ENCODE assay signal across 25 cellular contexts in genomic region chr11:11519184-11519583, GRCh38.
DNase-seq lines count a peak whose midpoint lies in the region; ATAC-seq and TF ChIP-seq lines count a peak whose summit lies in the region.
"Had no signal": no experiment of that assay in that cellular context is flagged by ENCODE, and none has a peak within 500 bp of the region (broad histone marks: within the 10 kb centered on the region; RNA-seq: fewer than 3 reads in every experiment).

No MANE protein-coding gene starts in this region.

- ATAC-seq in effector memory CD8-positive, alpha-beta T cell (replicated peaks) = no peak
- ATAC-seq: lower lobe of right lung; sciatic nerve; stimulated activated naive CD8-positive, alpha-beta T cell treated with anti-CD3 and anti-CD28 coated beads, Interleukin-15, amount 100 ng/mL, for 72 hours had no signal

- H3K36me3 Mint-ChIP-seq in HFFc6 (ENCODE audit: low read depth) = no peaks in the 10 kb centered on the region
- H3K36me3 Mint-ChIP-seq in effector memory CD8-positive, alpha-beta T cell (ENCODE audit: insufficient read depth) = peaks cover 2% of the 10 kb centered on the region
- H3K36me3 Mint-ChIP-seq: CD4-positive, CD25-positive, alpha-beta regulatory T cell; immature natural killer cell had no signal

- peaks cover 18% of the 10 kb centered on the region for H3K27me3 Mint-ChIP-seq in HFFc6 (ENCODE audit: insufficient read depth)
- peaks cover 11 to 46% of the 10 kb centered on the region in 2 donors for H3K27me3 Mint-ChIP-seq in effector memory CD8-positive, alpha-beta T cell
- H3K27me3 Mint-ChIP-seq: activated CD4-positive, alpha-beta memory T cell treated with anti-CD3 and anti-CD28 coated beads, Interleukin-2, amount 10 ng/mL, durations not matched to agents 7 days and 5 days; stimulated activated naive CD8-positive, alpha-beta T cell treated with anti-CD3 and anti-CD28 coated beads, Interleukin-15, amount 100 ng/mL, for 72 hours had no signal

- intact Hi-C loops in sigmoid colon (cut with DNase I) = no loop called here
- intact Hi-C loops in ovary (cut with DNase I) = loop anchor here in 1 of 4 donors (10.0 kb wide), 1 partner anchor 246 kb away; no protein-coding TSS in a partner anchor

- DNase-seq in NCI-H82 (lab: John Stamatoyannopoulos, UW) (peak; percentile 16), NCI-H82 treated with DMSO at 0.1 percent for 48 hours (lab: John Stamatoyannopoulos, UW; ENCODE audit: unreplicated experiment) (no peak), HFFc6 (peak; percentile 4), epithelial cell of esophagus (ENCODE audit: low read depth) (peak; percentile 51), sigmoid colon (peak; percentile 36), ovary (no peak), GM19238 (ENCODE audit: insufficient read length, low spot score) (no peak)
- no peak for DNase-seq in effector memory CD8-positive, alpha-beta T cell
- DNase-seq: activated B cell treated with CpG ODN at 0.5 μM for 24 hours; activated CD4-positive, alpha-beta memory T cell treated with anti-CD3 and anti-CD28 coated beads, Interleukin-2, amount 10 ng/mL, durations not matched to agents 7 days and 5 days; activated naive CD4-positive, alpha-beta T cell treated with anti-CD3 and anti-CD28 coated beads for 36 hours; caudate nucleus; CD4-positive, CD25-positive, alpha-beta regulatory T cell; esophagus squamous epithelium; GM23248; immature natural killer cell; Karpas-422; lower lobe of right lung; NCI-H1105; NCI-H2171; NCI-H526 treated with DMSO at 0.1 percent for 48 hours; PC-9; SK-N-SH; stimulated activated naive CD8-positive, alpha-beta T cell treated with anti-CD3 and anti-CD28 coated beads, Interleukin-15, amount 100 ng/mL, for 72 hours had no signal

- H3K36me3 ChIP-seq in sigmoid colon (no peaks in the 10 kb centered on the region), ovary (no peaks in the 10 kb centered on the region)
- H3K36me3 ChIP-seq: esophagus squamous epithelium, lower lobe of right lung had no signal

- H3K4me1 ChIP-seq in sigmoid colon (peaks cover 0 to 67% (median 33%) of the 10 kb centered on the region in 4 donors), ovary (ENCODE audit: insufficient read depth) (no peaks in the 10 kb centered on the region)

- TF ChIP-seq EP300 in sigmoid colon (IDR thresholded peaks at IDR 0.05) = no peak
- no peak for TF ChIP-seq EP300 in ovary (IDR thresholded peaks at IDR 0.05)

- TF ChIP-seq CTCF in HFFc6 (IDR thresholded peaks at IDR 0.05) = peak; percentile 20; the same call in 1 of the 2 replicates
- TF ChIP-seq CTCF in epithelial cell of esophagus (IDR thresholded peaks at IDR 0.05; ENCODE audit: insufficient read depth, low read depth, low read length, missing control alignments) = no peak
- no peak for TF ChIP-seq CTCF in sigmoid colon (IDR thresholded peaks at IDR 0.05)
- no peak for TF ChIP-seq CTCF in ovary (IDR thresholded peaks at IDR 0.05)

- H3K4me1 Mint-ChIP-seq in HFFc6 (ENCODE audit: low read depth) = peaks cover 1% of the 10 kb centered on the region
- H3K4me1 Mint-ChIP-seq in effector memory CD8-positive, alpha-beta T cell (ENCODE audit: low read depth in 2 of 2) = no peaks in the 10 kb centered on the region
- H3K4me1 Mint-ChIP-seq: activated B cell treated with CpG ODN at 0.5 μM for 24 hours; CD4-positive, CD25-positive, alpha-beta regulatory T cell had no signal

- no peak overlapping the region for H3K4me3 ChIP-seq in epithelial cell of esophagus (ENCODE audit: low read length)
- H3K4me3 ChIP-seq in sigmoid colon = no peak overlapping the region
- H3K4me3 ChIP-seq in ovary = no peak overlapping the region
- H3K4me3 ChIP-seq: esophagus squamous epithelium, GM23248, lower lobe of right lung, PC-9 had no signal

- no peaks in the 10 kb centered on the region for H3K9me3 Mint-ChIP-seq in HFFc6
- H3K9me3 Mint-ChIP-seq in effector memory CD8-positive, alpha-beta T cell = no peaks in the 10 kb centered on the region
- H3K9me3 Mint-ChIP-seq: activated B cell treated with CpG ODN at 0.5 μM for 24 hours; activated CD4-positive, alpha-beta memory T cell treated with anti-CD3 and anti-CD28 coated beads, Interleukin-2, amount 10 ng/mL, durations not matched to agents 7 days and 5 days; activated naive CD4-positive, alpha-beta T cell treated with anti-CD3 and anti-CD28 coated beads for 36 hours; immature natural killer cell; stimulated activated naive CD8-positive, alpha-beta T cell treated with anti-CD3 and anti-CD28 coated beads, Interleukin-15, amount 100 ng/mL, for 72 hours had no signal

- no peak overlapping the region for H3K27ac Mint-ChIP-seq in HFFc6
- no peak overlapping the region for H3K27ac Mint-ChIP-seq in effector memory CD8-positive, alpha-beta T cell
- H3K27ac Mint-ChIP-seq: activated B cell treated with CpG ODN at 0.5 μM for 24 hours; activated CD4-positive, alpha-beta memory T cell treated with anti-CD3 and anti-CD28 coated beads, Interleukin-2, amount 10 ng/mL, durations not matched to agents 7 days and 5 days; activated naive CD4-positive, alpha-beta T cell treated with anti-CD3 and anti-CD28 coated beads for 36 hours; CD4-positive, CD25-positive, alpha-beta regulatory T cell; immature natural killer cell had no signal

- H3K27ac ChIP-seq in sigmoid colon = no peak overlapping the region
- H3K27ac ChIP-seq in ovary = no peak overlapping the region
- H3K27ac ChIP-seq: esophagus squamous epithelium, GM23248, lower lobe of right lung, PC-9 had no signal

- no peak for TF ChIP-seq POLR2A in sigmoid colon (IDR thresholded peaks at IDR 0.05)
- TF ChIP-seq POLR2A in ovary (IDR thresholded peaks at IDR 0.05) = no peak

- 28 to 69% methylated on average over 4 of the region's 4 CpGs for WGBS in sigmoid colon, 2 donors
- WGBS in ovary, 3 donors = 84 to 95% (median 94%) methylated on average over 4 of the region's 4 CpGs

- H3K9me3 ChIP-seq in sigmoid colon (no peaks in the 10 kb centered on the region), ovary (no peaks in the 10 kb centered on the region)
- H3K9me3 ChIP-seq: esophagus squamous epithelium, lower lobe of right lung, SK-N-SH had no signal

- no peaks in the 10 kb centered on the region for H3K27me3 ChIP-seq in sigmoid colon
- no peaks in the 10 kb centered on the region for H3K27me3 ChIP-seq in ovary
- H3K27me3 ChIP-seq: esophagus squamous epithelium had no signal

- no peak overlapping the region for H3K4me3 Mint-ChIP-seq in HFFc6
- no peak overlapping the region for H3K4me3 Mint-ChIP-seq in effector memory CD8-positive, alpha-beta T cell
- H3K4me3 Mint-ChIP-seq: activated B cell treated with CpG ODN at 0.5 μM for 24 hours; activated CD4-positive, alpha-beta memory T cell treated with anti-CD3 and anti-CD28 coated beads, Interleukin-2, amount 10 ng/mL, durations not matched to agents 7 days and 5 days; activated naive CD4-positive, alpha-beta T cell treated with anti-CD3 and anti-CD28 coated beads for 36 hours; CD4-positive, CD25-positive, alpha-beta regulatory T cell; immature natural killer cell; stimulated activated naive CD8-positive, alpha-beta T cell treated with anti-CD3 and anti-CD28 coated beads, Interleukin-15, amount 100 ng/mL, for 72 hours had no signal

Comparison
In these comparisons a context has a peak if more than half of its experiments do, and no peak if none do; other contexts are left out.
1. DNase-seq: peak in NCI-H82 (single experiment), HFFc6 (single experiment), epithelial cell of esophagus (single experiment) and sigmoid colon (single experiment); none in NCI-H82 treated with DMSO at 0.1 percent for 48 hours (single experiment), ovary (0 of 5), effector memory CD8-positive, alpha-beta T cell (0 of 3) and GM19238 (single experiment).